Comparison of ENCODE assay signal across 12 cellular contexts in the genomic region with DNA sequence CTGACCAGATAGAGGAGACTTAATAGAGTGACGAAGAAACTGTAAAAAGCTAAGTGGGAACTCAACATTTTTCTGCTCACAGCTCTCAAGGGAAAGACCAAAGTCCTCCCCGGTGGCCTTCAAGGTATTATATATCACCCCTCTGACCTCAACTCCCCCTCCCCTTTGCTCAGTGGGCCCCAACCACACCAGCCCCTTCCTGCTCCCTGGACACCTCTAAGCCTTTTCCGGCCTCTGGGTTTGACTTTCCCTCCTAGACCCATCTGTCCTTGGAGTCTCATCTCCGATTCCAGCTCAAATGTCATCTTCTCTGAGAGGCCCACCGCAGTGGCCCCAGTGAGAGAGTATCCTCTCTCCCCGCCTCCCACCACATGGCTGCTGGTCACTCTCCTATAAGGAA. TPM values are rescaled to one million over a fixed set of nuclear protein-coding genes. Genes with fewer than 3 reads are reported as not detected.
A peak's percentile ranks its signal among the peaks of the same experiment; 100 is the strongest.
DNase-seq lines count a peak whose midpoint lies in the region; ATAC-seq, FAIRE-seq and TF ChIP-seq lines count a peak whose summit lies in the region.
"Had no signal": no experiment of that assay in that cellular context is flagged by ENCODE, and none has a peak within 500 bp of the region (broad histone marks: within the 10 kb centered on the region; RNA-seq: fewer than 3 reads in every experiment).

No MANE protein-coding gene starts in this region.

- H2BK15ac ChIP-seq in mesendoderm (replicated peaks; ENCODE audit: low read depth): no peak overlapping the region

- H3K79me1 ChIP-seq in mesendoderm (ENCODE audit: low read length): peaks cover 12% of the 10 kb centered on the region

- no peak for ATAC-seq in GM21447 (IDR thresholded peaks at IDR 0.05; ENCODE audit: unreplicated experiment)
- no peak for ATAC-seq in GM21528 (IDR thresholded peaks at IDR 0.05; ENCODE audit: low FRiP score, unreplicated experiment)

- H3K4me3 ChIP-seq in BLaER1 treated with 17β-estradiol and CSF1 and Interleukin-3, amounts not matched to agents 10 nM and 100 nM: peak overlapping the region in 7 of 10 experiments; percentile 87 to 95 (median 89); a peak in 9 of 20 replicates
- peak overlapping the region; percentile 8; the same call in 1 of the 2 replicates for H3K4me3 ChIP-seq in WERI-Rb-1 (ENCODE audit: low read depth, low read length)
- no peak overlapping the region for H3K4me3 ChIP-seq in mesendoderm (ENCODE audit: low read length)

- no peak overlapping the region for H3K18ac ChIP-seq in mesendoderm (ENCODE audit: low read length)

- peak; percentile 3 for DNase-seq in D721Med (ENCODE audit: insufficient read length, low spot score)
- peak; percentile 76 for DNase-seq in WERI-Rb-1
- DNase-seq in mesendoderm: peak; percentile 27
- no peak for DNase-seq in SW 1271 (lab: John Stamatoyannopoulos, UW)
- DNase-seq: cortex of kidney, NCI-H187, NCI-H774, SIG-M5, substantia nigra had no signal

- no peak overlapping the region for H4K8ac ChIP-seq in mesendoderm (ENCODE audit: low read depth, low read length)

- H2AK5ac ChIP-seq in mesendoderm (ENCODE audit: low read length): no peak overlapping the region

- H2BK120ac ChIP-seq in mesendoderm (ENCODE audit: low read depth, low read length): no peak overlapping the region

- no peak overlapping the region for H3K4ac ChIP-seq in mesendoderm (ENCODE audit: low read depth, low read length)

- H3K4me2 ChIP-seq in BLaER1 treated with 17β-estradiol and CSF1 and Interleukin-3, amounts not matched to agents 10 nM and 100 nM: peak overlapping the region; percentile 87 to 100 (median 97)
- no peak overlapping the region for H3K4me2 ChIP-seq in mesendoderm (ENCODE audit: low read length)

- peak overlapping the region; percentile 58 for H3K56ac ChIP-seq in mesendoderm (ENCODE audit: low read length)

- whole genome bisulfite sequencing in mesendoderm (ENCODE audit: extremely low coverage, insufficient coverage, low lambda C conversion rate): no CpG with 5 or more reads among the region's 6 CpGs

- TF ChIP-seq CTCF in D721Med (IDR thresholded peaks at IDR 0.05; ENCODE audit: insufficient read depth, missing control alignments) (no peak), WERI-Rb-1 (IDR thresholded peaks at IDR 0.05; ENCODE audit: low read depth, low read length) (no peak)

- H3K23ac ChIP-seq in mesendoderm (ENCODE audit: low read length): no peak overlapping the region

- H3K27me3 ChIP-seq in BLaER1 treated with 17β-estradiol and CSF1 and Interleukin-3, amounts not matched to agents 10 nM and 100 nM: no peaks in the 10 kb centered on the region
- H3K27me3 ChIP-seq in WERI-Rb-1 (ENCODE audit: insufficient read depth, low read depth, severe bottlenecking): no peaks in the 10 kb centered on the region
- no peaks in the 10 kb centered on the region for H3K27me3 ChIP-seq in mesendoderm (ENCODE audit: insufficient read depth, low read length, poor library complexity)

- FAIRE-seq in D721Med (lab: Jason Lieb, UNC): no peak

- peaks cover 0 to 32% (median 24%) of the 10 kb centered on the region in 11 experiments; a peak in 17 of 22 replicates for H3K36me3 ChIP-seq in BLaER1 treated with 17β-estradiol and CSF1 and Interleukin-3, amounts not matched to agents 10 nM and 100 nM
- H3K36me3 ChIP-seq in WERI-Rb-1: peaks cover 35% of the 10 kb centered on the region
- H3K36me3 ChIP-seq in mesendoderm (ENCODE audit: control insufficient read depth, insufficient read depth, low read length): peaks cover 2% of the 10 kb centered on the region

- H3K27ac ChIP-seq in BLaER1 treated with 17β-estradiol and CSF1 and Interleukin-3, amounts not matched to agents 10 nM and 100 nM: peak overlapping the region in 8 of 11 experiments; percentile 93 to 97 (median 96); a peak in 16 of 22 replicates
- H3K27ac ChIP-seq in WERI-Rb-1 (peak overlapping the region; percentile 98), mesendoderm (ENCODE audit: low read depth, low read length) (no peak overlapping the region)

- H3K79me2 ChIP-seq in mesendoderm (ENCODE audit: control insufficient read depth, insufficient read depth, low read length): peaks cover 25% of the 10 kb centered on the region

- H3K9ac ChIP-seq in BLaER1 treated with 17β-estradiol and CSF1 and Interleukin-3, amounts not matched to agents 10 nM and 100 nM: peak overlapping the region; percentile 3 to 99 (median 96); a peak in 19 of 22 replicates
- H3K9ac ChIP-seq in mesendoderm (ENCODE audit: low read length): no peak overlapping the region

- H3K4me1 ChIP-seq in BLaER1 treated with 17β-estradiol and CSF1 and Interleukin-3, amounts not matched to agents 10 nM and 100 nM: peaks cover 37 to 66% (median 56%) of the 10 kb centered on the region in 10 experiments
- H3K4me1 ChIP-seq in mesendoderm (ENCODE audit: control insufficient read depth, low read depth, low read length): no peaks in the 10 kb centered on the region

- H4K20me1 ChIP-seq in BLaER1 treated with 17β-estradiol and CSF1 and Interleukin-3, amounts not matched to agents 10 nM and 100 nM: peaks cover 21 to 55% (median 27%) of the 10 kb centered on the region in 11 experiments

- H2BK5ac ChIP-seq in mesendoderm (ENCODE audit: low read length): no peak overlapping the region

- no peaks in the 10 kb centered on the region for H3K9me3 ChIP-seq in BLaER1 treated with 17β-estradiol and CSF1 and Interleukin-3, amounts not matched to agents 10 nM and 100 nM (replicated peaks in 1 of 11)
- H3K9me3 ChIP-seq in WERI-Rb-1 (ENCODE audit: severe bottlenecking): no peaks in the 10 kb centered on the region

- no peak overlapping the region for H4K5ac ChIP-seq in mesendoderm (ENCODE audit: low read length)

RNA-seq across cellular contexts. Expression of a gene that starts 1.0 kb away (rescaled TPM):
- polyA plus RNA-seq in mesendoderm (2013, experiment 1 of 2): 38.1 TPM
- polyA plus RNA-seq in mesendoderm (2013, experiment 2 of 2): 38.3 TPM

RNA-seq across cellular contexts. Expression of a gene that starts 5.6 kb away (rescaled TPM):
- not detected for polyA plus RNA-seq in mesendoderm (2013, experiment 1 of 2)
- polyA plus RNA-seq in mesendoderm (2013, experiment 2 of 2): not detected

RNA-seq across cellular contexts. Expression of a gene that starts 40.8 kb away (rescaled TPM):
- 27.5 TPM for polyA plus RNA-seq in mesendoderm (2013, experiment 1 of 2)
- 28.8 TPM for polyA plus RNA-seq in mesendoderm (2013, experiment 2 of 2)

Comparison
In these comparisons a context has a peak if more than half of its experiments do, and no peak if none do; other contexts are left out.
1. DNase-seq: peak in D721Med (single experiment), WERI-Rb-1 (single experiment) and mesendoderm (single experiment); none in SW 1271 (0 of 2).